In genomic region chr7:151689196-151689971, GRCh38 we compare ENCODE assay signal across 10 cellular contexts.
DNase-seq lines count a peak whose midpoint lies in the region.
"Had no signal": no experiment of that assay in that cellular context is flagged by ENCODE, and none has a peak within 500 bp of the region (broad histone marks: within the 10 kb centered on the region; RNA-seq: fewer than 3 reads in every experiment).

No MANE protein-coding gene starts in this region.

- intact Hi-C loops in posterior cingulate gyrus (cut with DNase I): no loop called here

- DNase-seq in HT-29 (ENCODE audit: low spot score) (peak; percentile 92), NCI-H748 (lab: John Stamatoyannopoulos, UW; ENCODE audit: unreplicated experiment) (peak; percentile 78), globus pallidus (ENCODE audit: low spot score) (peak; percentile 43), posterior cingulate gyrus (peak; percentile 31 to 94 (median 68)), NCI-H2227 (lab: John Stamatoyannopoulos, UW; ENCODE audit: unreplicated experiment) (no peak), HuH-7.5 (ENCODE audit: low spot score) (no peak)
- no peak for DNase-seq in central memory CD4-positive, alpha-beta T cell
- no peak for DNase-seq in stimulated activated CD4-positive, alpha-beta T cell treated with anti-CD3 and anti-CD28 coated beads, Interleukin-2, amount 100 ng/mL, for 24 hours
- DNase-seq: NCI-H1694 treated with DMSO at 0.1 percent for 48 hours, testis had no signal

Comparison
In these comparisons a context has a peak if more than half of its experiments do, and no peak if none do; other contexts are left out.
1. DNase-seq: peak in HT-29 (single experiment), NCI-H748 (single experiment), globus pallidus (single experiment) and posterior cingulate gyrus (10 of 10); none in NCI-H2227 (single experiment), central memory CD4-positive, alpha-beta T cell (single experiment), HuH-7.5 (single experiment) and stimulated activated CD4-positive, alpha-beta T cell treated with anti-CD3 and anti-CD28 coated beads, Interleukin-2, amount 100 ng/mL, for 24 hours (0 of 2).